Comparison of ENCODE assay signal across 18 cellular contexts in genomic region chr17:2028737-2029136, GRCh38. TPM values are rescaled to one million over a fixed set of nuclear protein-coding genes. Genes with fewer than 3 reads are reported as not detected.
DNase-seq lines count a peak whose midpoint lies in the region; ATAC-seq and TF ChIP-seq lines count a peak whose summit lies in the region.
"Had no signal": no experiment of that assay in that cellular context is flagged by ENCODE, and none has a peak within 500 bp of the region (broad histone marks: within the 10 kb centered on the region; RNA-seq: fewer than 3 reads in every experiment).

No MANE protein-coding gene starts in this region.

- H3K27me3 Mint-ChIP-seq in activated CD4-positive, alpha-beta T cell treated with anti-CD3 and anti-CD28 coated beads, Interleukin-2, amount 10 ng/mL, durations not matched to agents 7 days and 5 days: peaks cover 41% of the 10 kb centered on the region

- H3K56ac ChIP-seq in mesendoderm (ENCODE audit: low read length): peak overlapping the region; percentile 2

- POLR2A ChIA-PET in activated CD4-positive, alpha-beta T cell treated with anti-CD3 and anti-CD28 coated beads, Interleukin-2, amount 10 ng/mL, durations not matched to agents 7 days and 5 days (lab: Charles Lee): no interaction called here

- peak overlapping the region; percentile 74 for H3K4me3 ChIP-seq in OCI-LY3 (ENCODE audit: low read length)
- H3K4me3 ChIP-seq in mesendoderm (ENCODE audit: low read length): no peak overlapping the region
- H3K4me3 ChIP-seq in H7 (ENCODE audit: insufficient read depth, low read depth, low read length): no peak overlapping the region
- H3K4me3 ChIP-seq: GM12878, prostate gland, upper lobe of right lung had no signal

- no peak overlapping the region for H2BK15ac ChIP-seq in mesendoderm (replicated peaks; ENCODE audit: low read depth)

- H4K8ac ChIP-seq in mesendoderm (ENCODE audit: low read depth, low read length): no peak overlapping the region

- H4K20me1 ChIP-seq in OCI-LY3 (ENCODE audit: insufficient read depth, low read length): no peaks in the 10 kb centered on the region

- peak overlapping the region; percentile 42; the same call in 1 of the 2 replicates for H3K27ac ChIP-seq in OCI-LY3 (ENCODE audit: low read length)
- H3K27ac ChIP-seq in mesendoderm (ENCODE audit: low read depth, low read length): no peak overlapping the region
- H3K27ac ChIP-seq in temporal lobe (ENCODE audit: low read depth, low read length): peak overlapping the region; percentile 9
- H3K27ac ChIP-seq: prostate gland, upper lobe of right lung had no signal

- H3K36me3 ChIP-seq in OCI-LY3 (replicated peaks; ENCODE audit: low read depth, low read length) (no peaks in the 10 kb centered on the region), mesendoderm (ENCODE audit: control insufficient read depth, insufficient read depth, low read length) (no peaks in the 10 kb centered on the region), H7 (replicated peaks; ENCODE audit: control insufficient read depth, insufficient read depth, low read length) (no peaks in the 10 kb centered on the region)

- peaks cover 3% of the 10 kb centered on the region for H3K36me3 Mint-ChIP-seq in activated CD4-positive, alpha-beta T cell treated with anti-CD3 and anti-CD28 coated beads, Interleukin-2, amount 10 ng/mL, durations not matched to agents 7 days and 5 days (ENCODE audit: low read depth)

- H3K4me3 Mint-ChIP-seq in activated CD4-positive, alpha-beta T cell treated with anti-CD3 and anti-CD28 coated beads, Interleukin-2, amount 10 ng/mL, durations not matched to agents 7 days and 5 days: no peak overlapping the region

- H3K18ac ChIP-seq in mesendoderm (ENCODE audit: low read length): no peak overlapping the region

- TF ChIP-seq CTCF in OCI-LY3 (IDR thresholded peaks at IDR 0.05; ENCODE audit: low read depth, low read length): no peak

- peaks cover 28% of the 10 kb centered on the region for H3K4me1 Mint-ChIP-seq in activated CD4-positive, alpha-beta T cell treated with anti-CD3 and anti-CD28 coated beads, Interleukin-2, amount 10 ng/mL, durations not matched to agents 7 days and 5 days

- no peak overlapping the region for H2BK120ac ChIP-seq in mesendoderm (ENCODE audit: low read depth, low read length)

- H3K4ac ChIP-seq in mesendoderm (ENCODE audit: low read depth, low read length): no peak overlapping the region

- CTCF ChIA-PET in activated CD4-positive, alpha-beta T cell treated with anti-CD3 and anti-CD28 coated beads, Interleukin-2, amount 10 ng/mL, durations not matched to agents 7 days and 5 days (lab: Charles Lee): interaction anchor here (1.5 kb wide), 1 partner anchor 9 kb away, joined by 4 read pairs; no protein-coding TSS in a partner anchor

- H2BK5ac ChIP-seq in mesendoderm (ENCODE audit: low read length): no peak overlapping the region

- no peaks in the 10 kb centered on the region for H3K27me3 ChIP-seq in OCI-LY3 (ENCODE audit: low read depth, low read length)
- peaks cover 17% of the 10 kb centered on the region for H3K27me3 ChIP-seq in mesendoderm (ENCODE audit: insufficient read depth, low read length, poor library complexity)
- peaks cover 57% of the 10 kb centered on the region for H3K27me3 ChIP-seq in H7 (ENCODE audit: control insufficient read depth, insufficient read depth, low read length)

- H3K4me1 ChIP-seq in OCI-LY3 (ENCODE audit: low read length) (peaks cover 37% of the 10 kb centered on the region), mesendoderm (ENCODE audit: control insufficient read depth, low read depth, low read length) (no peaks in the 10 kb centered on the region)
- H3K4me1 ChIP-seq: prostate gland had no signal

- H2AFZ ChIP-seq in OCI-LY3 (ENCODE audit: low read depth, low read length): no peak overlapping the region

- WGBS in mesendoderm (ENCODE audit: extremely low coverage, insufficient coverage, low lambda C conversion rate): no CpG with 5 or more reads among the region's 6 CpGs

- no peak overlapping the region for H3K23ac ChIP-seq in mesendoderm (ENCODE audit: low read length)

- no peaks in the 10 kb centered on the region for H3K9me3 Mint-ChIP-seq in activated CD4-positive, alpha-beta T cell treated with anti-CD3 and anti-CD28 coated beads, Interleukin-2, amount 10 ng/mL, durations not matched to agents 7 days and 5 days
- H3K9me3 Mint-ChIP-seq: stimulated activated naive CD8-positive, alpha-beta T cell treated with anti-CD3 and anti-CD28 coated beads, Interleukin-15, Interleukin-2, amounts not matched to agents 100 ng/mL and 50 ng/mL, for 24 hours had no signal

- peak overlapping the region; percentile 84 for H3K4me2 ChIP-seq in OCI-LY3 (ENCODE audit: low read length)
- no peak overlapping the region for H3K4me2 ChIP-seq in mesendoderm (ENCODE audit: low read length)

- DNase-seq in activated CD4-positive, alpha-beta T cell treated with anti-CD3 and anti-CD28 coated beads, Interleukin-2, amount 10 ng/mL, durations not matched to agents 7 days and 5 days: no peak
- no peak for DNase-seq in activated CD4-positive, alpha-beta T cell treated with anti-CD3 and anti-CD28 coated beads for 4 hours
- DNase-seq in mesendoderm (peak; percentile 12), H7 (no peak), pons (ENCODE audit: low spot score) (no peak)
- DNase-seq: activated CD4-positive, CD25-positive, alpha-beta regulatory T cell treated with anti-CD3 and anti-CD28 coated beads, Interleukin-2, amount 50 U/mL, for 72 hours; activated CD8-positive, alpha-beta memory T cell treated with anti-CD3 and anti-CD28 coated beads, Interleukin-2, amount 50 U/mL, for 48 hours; left cardiac atrium; MM.1S; NCI-H2029; NCI-H510A treated with DMSO at 0.1 percent for 48 hours; upper lobe of right lung had no signal

- H3K9ac ChIP-seq in OCI-LY3 (ENCODE audit: low read length) (peak overlapping the region; percentile 62; the same call in 1 of the 2 replicates), mesendoderm (ENCODE audit: low read length) (no peak overlapping the region)

- H3K79me1 ChIP-seq in mesendoderm (ENCODE audit: low read length): peaks cover 2% of the 10 kb centered on the region

- ATAC-seq in HG03469 (IDR thresholded peaks at IDR 0.05; ENCODE audit: unreplicated experiment): no peak
- ATAC-seq: GM12878, left cardiac atrium, upper lobe of right lung had no signal

- no peak overlapping the region for H4K5ac ChIP-seq in mesendoderm (ENCODE audit: low read length)

- no peak overlapping the region for H2AK5ac ChIP-seq in mesendoderm (ENCODE audit: low read length)

- H3K27ac Mint-ChIP-seq in activated CD4-positive, alpha-beta T cell treated with anti-CD3 and anti-CD28 coated beads, Interleukin-2, amount 10 ng/mL, durations not matched to agents 7 days and 5 days: peak overlapping the region; percentile 57
- H3K27ac Mint-ChIP-seq: stimulated activated naive CD8-positive, alpha-beta T cell treated with anti-CD3 and anti-CD28 coated beads, Interleukin-15, Interleukin-2, amounts not matched to agents 100 ng/mL and 50 ng/mL, for 24 hours had no signal

- H3K79me2 ChIP-seq in OCI-LY3 (ENCODE audit: low read length) (peaks cover 22% of the 10 kb centered on the region), mesendoderm (ENCODE audit: control insufficient read depth, insufficient read depth, low read length) (no peaks in the 10 kb centered on the region)

- no peaks in the 10 kb centered on the region for H3K9me3 ChIP-seq in OCI-LY3 (ENCODE audit: insufficient read depth, low read length)
- H3K9me3 ChIP-seq: prostate gland, upper lobe of right lung had no signal

RNA-seq across cellular contexts. Expression of gene DPH1, which starts 1.2 kb away (rescaled TPM):
- total RNA-seq in activated CD4-positive, alpha-beta T cell treated with anti-CD3 and anti-CD28 coated beads, Interleukin-2, amount 10 ng/mL, durations not matched to agents 7 days and 5 days: 10 to 100 TPM; 31.3 to 37.8 TPM
- 20.0 TPM for polyA plus RNA-seq in mesendoderm (2013, experiment 1 of 2)
- 19.3 TPM for polyA plus RNA-seq in mesendoderm (2013, experiment 2 of 2)
- total RNA-seq in temporal lobe: 23.1 TPM
- 37.0 and 53.6 TPM in 2 replicates for total RNA-seq in H7 (2014; rRNA removed; shearing (Covaris generic))

RNA-seq across cellular contexts. Expression of gene RTN4RL1, which starts 3.6 kb away (rescaled TPM):
- total RNA-seq in activated CD4-positive, alpha-beta T cell treated with anti-CD3 and anti-CD28 coated beads, Interleukin-2, amount 10 ng/mL, durations not matched to agents 7 days and 5 days: under 1 TPM; 0.19 to 0.20 TPM
- polyA plus RNA-seq in mesendoderm (2013, experiment 1 of 2): 0.20 TPM
- 0.14 TPM for polyA plus RNA-seq in mesendoderm (2013, experiment 2 of 2)
- total RNA-seq in temporal lobe: 18.2 TPM
- 4.0 and 7.0 TPM in 2 replicates for total RNA-seq in H7 (2014; rRNA removed; shearing (Covaris generic))

RNA-seq across cellular contexts. Expression of gene OVCA2, which starts 13.1 kb away (rescaled TPM):
- 10 to 100 TPM; 36.8 to 37.9 TPM for total RNA-seq in activated CD4-positive, alpha-beta T cell treated with anti-CD3 and anti-CD28 coated beads, Interleukin-2, amount 10 ng/mL, durations not matched to agents 7 days and 5 days
- polyA plus RNA-seq in mesendoderm (2013, experiment 1 of 2): 43.4 TPM
- polyA plus RNA-seq in mesendoderm (2013, experiment 2 of 2): 43.4 TPM
- 8.4 TPM for total RNA-seq in temporal lobe
- 23.1 and 25.1 TPM in 2 replicates for total RNA-seq in H7 (2014; rRNA removed; shearing (Covaris generic))

RNA-seq across cellular contexts. Expression of gene HIC1, which starts 26.2 kb away (rescaled TPM):
- 10 to 100 TPM; 29.0 to 31.0 TPM for total RNA-seq in activated CD4-positive, alpha-beta T cell treated with anti-CD3 and anti-CD28 coated beads, Interleukin-2, amount 10 ng/mL, durations not matched to agents 7 days and 5 days
- polyA plus RNA-seq in mesendoderm (2013, experiment 1 of 2): 0.10 TPM
- 0.10 TPM for polyA plus RNA-seq in mesendoderm (2013, experiment 2 of 2)
- total RNA-seq in temporal lobe: 2.5 TPM
- 0.03 and 0.63 TPM in 2 replicates for total RNA-seq in H7 (2014; rRNA removed; shearing (Covaris generic))
